ENCODE assay signal across 8 cellular contexts in genomic region chr1:27111771-27112573, GRCh38. TPM values are rescaled to one million over a fixed set of nuclear protein-coding genes. Genes with fewer than 3 reads are reported as not detected.
A peak's percentile ranks its signal among the peaks of the same experiment; 100 is the strongest.
DNase-seq lines count a peak whose midpoint lies in the region; ATAC-seq and TF ChIP-seq lines count a peak whose summit lies in the region.

No MANE protein-coding gene starts in this region.

- peaks cover 18% of the 10 kb centered on the region for H3K36me3 Mint-ChIP-seq in activated T-helper 1 cell treated with anti-CD3 and anti-CD28 coated beads, Interleukin-12 subunit alpha, Interleukin-12 subunit beta, Interleukin-2, Interleukin-4 antibody, amounts not matched to agents 30 ng/mL and 10 ng/mL and 1 ng/mL, durations not matched to agents 14 hours and 24 hours and 36 hours (ENCODE audit: low read depth)

- H3K27ac Mint-ChIP-seq in activated T-helper 1 cell treated with anti-CD3 and anti-CD28 coated beads, Interleukin-12 subunit alpha, Interleukin-12 subunit beta, Interleukin-2, Interleukin-4 antibody, amounts not matched to agents 30 ng/mL and 10 ng/mL and 1 ng/mL, durations not matched to agents 14 hours and 24 hours and 36 hours, result peak overlapping the region; percentile 77

- intact Hi-C loops in activated T-helper 1 cell treated with anti-CD3 and anti-CD28 coated beads, Interleukin-12 subunit alpha, Interleukin-12 subunit beta, Interleukin-2, Interleukin-4 antibody, amounts not matched to agents 30 ng/mL and 10 ng/mL and 1 ng/mL, durations not matched to agents 14 hours and 24 hours and 36 hours (cut with micrococcal nuclease), result loop anchor here (1.0 to 10.0 kb wide), 3 partner anchors 25 to 283 kb away; partner anchors contain the start of genes GPR3 and SLC9A1

- peak overlapping the region; percentile 41 for H3K4me3 Mint-ChIP-seq in activated T-helper 1 cell treated with anti-CD3 and anti-CD28 coated beads, Interleukin-12 subunit alpha, Interleukin-12 subunit beta, Interleukin-2, Interleukin-4 antibody, amounts not matched to agents 30 ng/mL and 10 ng/mL and 1 ng/mL, durations not matched to agents 14 hours and 24 hours and 36 hours

- H3K4me3 ChIP-seq in Peyer's patch, result no peak overlapping the region
- H3K4me3 ChIP-seq in fibroblast of pulmonary artery (replicated peaks; ENCODE audit: low read depth, low read length), result no peak overlapping the region
- H3K4me3 ChIP-seq in thoracic aorta, result no peak overlapping the region

- DNase-seq in SHP77 (lab: John Stamatoyannopoulos, UW), result peak; percentile 74 to 83
- no peak for DNase-seq in SHP77 treated with DMSO at 0.1 percent for 48 hours (lab: John Stamatoyannopoulos, UW)
- peak; percentile 74 to 92 (median 84) for DNase-seq in Peyer's patch
- peak; percentile 61 for DNase-seq in activated T-helper 1 cell treated with anti-CD3 and anti-CD28 coated beads, Interleukin-12 subunit alpha, Interleukin-12 subunit beta, Interleukin-2, Interleukin-4 antibody, amounts not matched to agents 30 ng/mL and 10 ng/mL and 1 ng/mL, durations not matched to agents 14 hours and 24 hours and 36 hours (ENCODE audit: low spot score)
- peak; percentile 100 for DNase-seq in fibroblast of pulmonary artery (ENCODE audit: low read depth)
- peak; percentile 78 for DNase-seq in omental fat pad (ENCODE audit: low spot score)
- peak; percentile 58 for DNase-seq in thoracic aorta (ENCODE audit: low spot score)

- H3K4me1 ChIP-seq in Peyer's patch, result peaks cover 11 to 39% (median 18%) of the 10 kb centered on the region in 4 donors
- H3K4me1 ChIP-seq in thoracic aorta (ENCODE audit: control insufficient read depth in 1 of 2, low read depth in 2 of 2), result peaks cover 22 to 28% of the 10 kb centered on the region in 2 donors

- no peaks in the 10 kb centered on the region for H3K27me3 ChIP-seq in Peyer's patch
- H3K27me3 ChIP-seq in thoracic aorta (replicated peaks; ENCODE audit: insufficient read depth), result no peaks in the 10 kb centered on the region

- TF ChIP-seq CTCF in Peyer's patch (IDR thresholded peaks at IDR 0.05) (peak in 5 of 6 experiments; percentile 29 to 62 (median 61)), fibroblast of pulmonary artery (IDR thresholded peaks at IDR 0.05; ENCODE audit: low read length, missing control alignments) (peak; percentile 18), omental fat pad (IDR thresholded peaks at IDR 0.05) (no peak), thoracic aorta (IDR thresholded peaks at IDR 0.05) (no peak)

- TF ChIP-seq POLR2A in Peyer's patch (IDR thresholded peaks at IDR 0.05), result no peak

- H3K27me3 Mint-ChIP-seq in activated T-helper 1 cell treated with anti-CD3 and anti-CD28 coated beads, Interleukin-12 subunit alpha, Interleukin-12 subunit beta, Interleukin-2, Interleukin-4 antibody, amounts not matched to agents 30 ng/mL and 10 ng/mL and 1 ng/mL, durations not matched to agents 14 hours and 24 hours and 36 hours (ENCODE audit: insufficient read depth), result no peaks in the 10 kb centered on the region

- no peaks in the 10 kb centered on the region for H3K9me3 ChIP-seq in Peyer's patch
- no peaks in the 10 kb centered on the region for H3K9me3 ChIP-seq in thoracic aorta

- peaks cover 50% of the 10 kb centered on the region for H3K4me1 Mint-ChIP-seq in activated T-helper 1 cell treated with anti-CD3 and anti-CD28 coated beads, Interleukin-12 subunit alpha, Interleukin-12 subunit beta, Interleukin-2, Interleukin-4 antibody, amounts not matched to agents 30 ng/mL and 10 ng/mL and 1 ng/mL, durations not matched to agents 14 hours and 24 hours and 36 hours (ENCODE audit: low read depth)

- ATAC-seq in HG03064 (IDR thresholded peaks at IDR 0.05; ENCODE audit: low read depth, unreplicated experiment) (peak; percentile 68), omental fat pad (ENCODE audit: low FRiP score) (peak; percentile 99), thoracic aorta (ENCODE audit: insufficient number of reproducible peaks, low FRiP score, low read depth) (peak; percentile 84)

- H3K27ac ChIP-seq in Peyer's patch, result peak overlapping the region; percentile 41 to 72 (median 52)
- H3K27ac ChIP-seq in thoracic aorta, result peak overlapping the region; percentile 56 to 66

- H3K9me3 Mint-ChIP-seq in activated T-helper 1 cell treated with anti-CD3 and anti-CD28 coated beads, Interleukin-12 subunit alpha, Interleukin-12 subunit beta, Interleukin-2, Interleukin-4 antibody, amounts not matched to agents 30 ng/mL and 10 ng/mL and 1 ng/mL, durations not matched to agents 14 hours and 24 hours and 36 hours, result no peaks in the 10 kb centered on the region

- peaks cover 0 to 9% (median 0%) of the 10 kb centered on the region in 3 donors for H3K36me3 ChIP-seq in Peyer's patch
- H3K36me3 ChIP-seq in thoracic aorta, result peaks cover 5% of the 10 kb centered on the region

RNA-seq across cellular contexts. Expression of gene SLC9A1, which starts 43.0 kb away (rescaled TPM):
- total RNA-seq in Peyer's patch (10 to 100 TPM in 3 of 4 donors, 1 to 10 TPM in 1; 5.8 to 68.3 (median 48.2) TPM), omental fat pad (10 to 100 TPM in 2 of 4 donors, 1 to 10 TPM in 2; 6.1 to 12.0 (median 10.0) TPM), thoracic aorta (10 to 100 TPM; 12.3 to 36.3 TPM)
- total RNA-seq in activated T-helper 1 cell treated with anti-CD3 and anti-CD28 coated beads, Interleukin-12 subunit alpha, Interleukin-12 subunit beta, Interleukin-2, Interleukin-4 antibody, amounts not matched to agents 30 ng/mL and 10 ng/mL and 1 ng/mL, durations not matched to agents 14 hours and 24 hours and 36 hours, result 27.9 and 28.8 TPM in 2 replicates

Comparison
In these comparisons a context has a peak if more than half of its experiments do, and no peak if none do; other contexts are left out.
1. CTCF ChIP-seq: peak in Peyer's patch (5 of 6) and fibroblast of pulmonary artery (single experiment); none in omental fat pad (0 of 3) and thoracic aorta (single experiment).
2. Peak in every context shown above with its lines, with median percentiles within 50 percentile points of each other: ATAC-seq.